ENCODE assay signal across 13 cellular contexts in the genomic region with DNA sequence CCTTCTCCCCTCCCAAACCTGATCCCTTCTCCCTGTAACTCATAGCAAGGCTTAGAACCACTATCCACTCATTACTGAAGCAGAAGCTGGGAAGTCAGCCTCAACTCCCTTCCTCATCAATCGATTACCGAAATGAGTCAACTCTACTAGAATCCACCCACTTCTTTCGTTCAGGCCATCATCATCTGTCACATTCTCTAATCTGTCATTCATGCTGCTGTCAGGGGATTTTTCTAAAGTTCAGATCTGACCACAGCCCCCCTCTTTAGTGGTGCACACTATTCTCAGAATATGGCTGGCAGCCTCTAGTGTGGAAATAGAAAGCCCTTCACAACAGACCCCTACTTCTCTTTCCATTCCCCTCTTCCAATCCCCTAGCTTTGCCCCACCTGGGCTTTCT.
DNase-seq lines count a peak whose midpoint lies in the region; ATAC-seq lines count a peak whose summit lies in the region.
"Had no signal": no experiment of that assay in that cellular context is flagged by ENCODE, and none has a peak within 500 bp of the region (broad histone marks: within the 10 kb centered on the region; RNA-seq: fewer than 3 reads in every experiment).

No MANE protein-coding gene starts in this region.

- ATAC-seq in HG02610 (IDR thresholded peaks at IDR 0.05; ENCODE audit: unreplicated experiment) (peak; percentile 93), HG03521 (IDR thresholded peaks at IDR 0.05; ENCODE audit: unreplicated experiment) (peak; percentile 77)
- ATAC-seq in stimulated activated naive CD8-positive, alpha-beta T cell treated with anti-CD3 and anti-CD28 coated beads, Interleukin-15, amount 100 ng/mL, for 72 hours, result peak; percentile 95

- peaks cover 34% of the 10 kb centered on the region for H3K27me3 Mint-ChIP-seq in stimulated activated naive CD8-positive, alpha-beta T cell treated with anti-CD3 and anti-CD28 coated beads, Interleukin-15, amount 100 ng/mL, for 72 hours

- H3K27ac Mint-ChIP-seq in stimulated activated naive CD8-positive, alpha-beta T cell treated with anti-CD3 and anti-CD28 coated beads, Interleukin-15, amount 100 ng/mL, for 72 hours, result peak overlapping the region; percentile 70 to 79
- H3K27ac Mint-ChIP-seq: B cell had no signal

- peaks cover 75% of the 10 kb centered on the region for H3K4me1 Mint-ChIP-seq in stimulated activated naive CD8-positive, alpha-beta T cell treated with anti-CD3 and anti-CD28 coated beads, Interleukin-15, amount 100 ng/mL, for 72 hours

- peak overlapping the region; percentile 34 to 62 for H3K4me3 Mint-ChIP-seq in stimulated activated naive CD8-positive, alpha-beta T cell treated with anti-CD3 and anti-CD28 coated beads, Interleukin-15, amount 100 ng/mL, for 72 hours
- H3K4me3 Mint-ChIP-seq: B cell had no signal

- no peaks in the 10 kb centered on the region for H3K9me3 Mint-ChIP-seq in stimulated activated naive CD8-positive, alpha-beta T cell treated with anti-CD3 and anti-CD28 coated beads, Interleukin-15, amount 100 ng/mL, for 72 hours

- DNase-seq in stimulated activated CD4-positive, alpha-beta T cell treated with anti-CD3 and anti-CD28 coated beads, Interleukin-1b, Interleukin-23, amount 100 ng/mL, for 48 hours, result peak; percentile 47
- no peak for DNase-seq in stimulated activated CD4-positive, alpha-beta T cell treated with anti-CD3 and anti-CD28 coated beads, Interleukin-4, amount 100 ng/mL, for 4 hours
- DNase-seq in stimulated activated naive CD8-positive, alpha-beta T cell treated with anti-CD3 and anti-CD28 coated beads, Interleukin-15, amount 100 ng/mL, for 72 hours, result peak; percentile 76 to 87
- no peak for DNase-seq in NCI-H2081 treated with DMSO at 0.1 percent for 48 hours (lab: John Stamatoyannopoulos, UW)
- no peak for DNase-seq in NCI-H2196 (lab: John Stamatoyannopoulos, UW; ENCODE audit: unreplicated experiment)
- no peak for DNase-seq in SKM-1 treated with dmso at 0.1 percent for 144 hours (lab: John Stamatoyannopoulos, UW; ENCODE audit: unreplicated experiment)
- DNase-seq: HCEC 1CT, NCI-H1694 treated with DMSO at 0.1 percent for 48 hours, SK-N-SH, trophoblast cell had no signal

Comparison
In these comparisons a context has a peak if more than half of its experiments do, and no peak if none do; other contexts are left out.
1. DNase-seq: peak in stimulated activated CD4-positive, alpha-beta T cell treated with anti-CD3 and anti-CD28 coated beads, Interleukin-1b, Interleukin-23, amount 100 ng/mL, for 48 hours (single experiment) and stimulated activated naive CD8-positive, alpha-beta T cell treated with anti-CD3 and anti-CD28 coated beads, Interleukin-15, amount 100 ng/mL, for 72 hours (2 of 2); none in stimulated activated CD4-positive, alpha-beta T cell treated with anti-CD3 and anti-CD28 coated beads, Interleukin-4, amount 100 ng/mL, for 4 hours (0 of 2), NCI-H2081 treated with DMSO at 0.1 percent for 48 hours (single experiment), NCI-H2196 (single experiment) and SKM-1 treated with dmso at 0.1 percent for 144 hours (single experiment).
2. Peak in every context shown above with its lines, with median percentiles within 50 percentile points of each other: ATAC-seq.